ENCODE assay signal across 8 cellular contexts in genomic region chr12:75329918-75330826, GRCh38. TPM values are rescaled to one million over a fixed set of nuclear protein-coding genes. Genes with fewer than 3 reads are reported as not detected.
DNase-seq lines count a peak whose midpoint lies in the region; ATAC-seq lines count a peak whose summit lies in the region.

Gene CAPS2 (minus strand): TSS chr12:75330324. CDS start chr12:75326498, 3,826 bp downstream.

- H3K36me3 ChIP-seq in effector memory CD4-positive, alpha-beta T cell (ENCODE audit: control insufficient read depth, insufficient read depth, low read length), result no peaks in the 10 kb centered on the region

- H3K27ac Mint-ChIP-seq in activated CD4-positive, alpha-beta memory T cell treated with anti-CD3 and anti-CD28 coated beads, Interleukin-2, amount 10 ng/mL, durations not matched to agents 7 days and 5 days, result no peak within 1 kb of the TSS

- POLR2A ChIA-PET in activated CD4-positive, alpha-beta memory T cell treated with anti-CD3 and anti-CD28 coated beads, Interleukin-2, amount 10 ng/mL, durations not matched to agents 7 days and 5 days (lab: Charles Lee), result interaction anchor here (1.1 kb wide), 1 partner anchor 181 kb away, joined by 3 read pairs; the partner anchor contains the start of gene KRR1

- H3K4me1 ChIP-seq in effector memory CD4-positive, alpha-beta T cell (ENCODE audit: control insufficient read depth, insufficient read depth, low read length, poor library complexity, severe bottlenecking), result peaks cover 4% of the 10 kb centered on the region

- no peaks in the 10 kb centered on the region for H3K36me3 Mint-ChIP-seq in activated CD4-positive, alpha-beta memory T cell treated with anti-CD3 and anti-CD28 coated beads, Interleukin-2, amount 10 ng/mL, durations not matched to agents 7 days and 5 days (ENCODE audit: low read depth)

- peaks cover 26% of the 10 kb centered on the region for H3K27me3 Mint-ChIP-seq in activated CD4-positive, alpha-beta memory T cell treated with anti-CD3 and anti-CD28 coated beads, Interleukin-2, amount 10 ng/mL, durations not matched to agents 7 days and 5 days

- H3K4me3 Mint-ChIP-seq in activated CD4-positive, alpha-beta memory T cell treated with anti-CD3 and anti-CD28 coated beads, Interleukin-2, amount 10 ng/mL, durations not matched to agents 7 days and 5 days, result peak within 1 kb of the TSS; percentile 66

- CTCF ChIA-PET in activated CD4-positive, alpha-beta memory T cell treated with anti-CD3 and anti-CD28 coated beads, Interleukin-2, amount 10 ng/mL, durations not matched to agents 7 days and 5 days (lab: Charles Lee), result interaction anchor here (1.0 to 2.8 kb wide), 3 partner anchors 9 to 155 kb away, joined by 4 to 10 read pairs (median 5); partner anchors contain the start of gene GLIPR1L2

- H3K27me3 ChIP-seq in effector memory CD4-positive, alpha-beta T cell (replicated peaks; ENCODE audit: control insufficient read depth, insufficient read depth, low read length, poor library complexity, severe bottlenecking), result no peaks in the 10 kb centered on the region

- H3K4me3 ChIP-seq in effector memory CD4-positive, alpha-beta T cell (ENCODE audit: insufficient read depth, low read depth, low read length, poor library complexity, severe bottlenecking), result peak within 1 kb of the TSS; percentile 54

- H3K9me3 ChIP-seq in effector memory CD4-positive, alpha-beta T cell (ENCODE audit: control insufficient read depth, low read length), result no peaks in the 10 kb centered on the region

- no peak within 1 kb of the TSS for H3K27ac ChIP-seq in effector memory CD4-positive, alpha-beta T cell (ENCODE audit: insufficient read depth, low read length, poor library complexity, severe bottlenecking)

- ATAC-seq in GM19351 (IDR thresholded peaks at IDR 0.05; ENCODE audit: unreplicated experiment), result peak; percentile 80
- peak; percentile 81 for ATAC-seq in HG03460 (IDR thresholded peaks at IDR 0.05; ENCODE audit: unreplicated experiment)

- peaks cover 19% of the 10 kb centered on the region for H3K4me1 Mint-ChIP-seq in activated CD4-positive, alpha-beta memory T cell treated with anti-CD3 and anti-CD28 coated beads, Interleukin-2, amount 10 ng/mL, durations not matched to agents 7 days and 5 days

- DNase-seq in CD1c-positive myeloid dendritic cell (ENCODE audit: extremely low spot score), result peak; percentile 81
- DNase-seq in NCI-H526 (lab: John Stamatoyannopoulos, UW), result peak; percentile 27 to 89
- DNase-seq in activated CD4-positive, alpha-beta memory T cell treated with anti-CD3 and anti-CD28 coated beads, Interleukin-2, amount 10 ng/mL, durations not matched to agents 7 days and 5 days, result peak; percentile 68
- DNase-seq in effector memory CD4-positive, alpha-beta T cell, result peak; percentile 35 to 51 (median 51)
- peak; percentile 73 for DNase-seq in medulla oblongata (ENCODE audit: extremely low spot score)
- peak; percentile 32 for DNase-seq in stimulated activated CD8-positive, alpha-beta memory T cell treated with anti-CD3 and anti-CD28 coated beads, Interleukin-12 subunit alpha, Interleukin-12 subunit beta, amount 100 ng/mL, for 1 hour (ENCODE audit: low read depth)

- no peaks in the 10 kb centered on the region for H3K9me3 Mint-ChIP-seq in activated CD4-positive, alpha-beta memory T cell treated with anti-CD3 and anti-CD28 coated beads, Interleukin-2, amount 10 ng/mL, durations not matched to agents 7 days and 5 days

RNA-seq across cellular contexts. Expression of gene CAPS2, which starts in this region (rescaled TPM):
- total RNA-seq in activated CD4-positive, alpha-beta memory T cell treated with anti-CD3 and anti-CD28 coated beads, Interleukin-2, amount 10 ng/mL, durations not matched to agents 7 days and 5 days, result 1 to 10 TPM; 3.6 to 4.1 TPM
